In genomic region chr14:46432516-46432915, GRCh38 we compare ENCODE assay signal across 1 cellular context.
TF ChIP-seq lines count a peak whose summit lies in the region.

No MANE protein-coding gene starts in this region.

TF ChIP-seq in H1, 55 proteins besides CTCF, POLR2A, EP300 and RAD21:
- no peak for TF ChIP-seq CHD7 (IDR thresholded peaks at IDR 0.05; ENCODE audit: insufficient replicate concordance, low read length)
- TF ChIP-seq POU5F1 (IDR thresholded peaks at IDR 0.05; ENCODE audit: low read depth, low read length) = no peak
- no peak for TF ChIP-seq CREB1 (IDR thresholded peaks at IDR 0.05)
- no peak for TF ChIP-seq SP2 (IDR thresholded peaks at IDR 0.05; ENCODE audit: low read length)
- TF ChIP-seq NANOG (IDR thresholded peaks at IDR 0.05; ENCODE audit: insufficient read depth, low read depth, low read length, poor library complexity, severe bottlenecking) = no peak
- no peak for TF ChIP-seq CHD1 (IDR thresholded peaks at IDR 0.05; ENCODE audit: low read depth, low read length)
- TF ChIP-seq ATF2 (IDR thresholded peaks at IDR 0.05; ENCODE audit: low read length) = no peak
- no peak for TF ChIP-seq NRF1 (IDR thresholded peaks at IDR 0.05; ENCODE audit: low read depth, low read length)
- no peak for TF ChIP-seq YY1 (IDR thresholded peaks at IDR 0.05; ENCODE audit: low read depth, low read length)
- no peak for TF ChIP-seq CTBP2 (IDR thresholded peaks at IDR 0.05; ENCODE audit: borderline replicate concordance, insufficient read depth, insufficient read length, low read length)
- TF ChIP-seq EGR1 (IDR thresholded peaks at IDR 0.05; ENCODE audit: borderline replicate concordance, low read depth, low read length) = no peak
- TF ChIP-seq POLR2AphosphoS5 (IDR thresholded peaks at IDR 0.05; ENCODE audit: low read depth, low read length) = no peak
- TF ChIP-seq ASH2L (IDR thresholded peaks at IDR 0.05; ENCODE audit: low read length) = no peak
- no peak for TF ChIP-seq BCL11A (IDR thresholded peaks at IDR 0.05; ENCODE audit: low read depth in 2 of 2, low read length in 2 of 2)
- TF ChIP-seq ATF3 (IDR thresholded peaks at IDR 0.05; ENCODE audit: insufficient read depth, low read depth, low read length) = no peak
- TF ChIP-seq CBX8 (IDR thresholded peaks at IDR 0.05; ENCODE audit: borderline replicate concordance, low read depth, low read length) = no peak
